Comparison of ENCODE assay signal across 1 cellular context in genomic region chr9:128204858-128205257, GRCh38.
TF ChIP-seq lines count a peak whose summit lies in the region.

No MANE protein-coding gene starts in this region.

TF ChIP-seq in K562, 482 proteins besides CTCF, POLR2A, EP300 and RAD21:
- TF ChIP-seq NFIX (CRISPR knock-in tag; IDR thresholded peaks at IDR 0.05; ENCODE audit: low read depth) (no peak), ZNF124 (CRISPR knock-in tag; IDR thresholded peaks at IDR 0.05) (no peak), ARID1B (IDR thresholded peaks at IDR 0.05) (no peak), EGR1 (conservative IDR thresholded peaks at IDR 0.05) (no peak), TFE3 (CRISPR knock-in tag; IDR thresholded peaks at IDR 0.05) (peak; percentile 75), SMAD3 (CRISPR knock-in tag; conservative IDR thresholded peaks at IDR 0.05) (no peak), DEAF1 (CRISPR knock-in tag; IDR thresholded peaks at IDR 0.05) (no peak), KLF1 (tag; IDR thresholded peaks at IDR 0.05) (no peak), SMARCB1 (IDR thresholded peaks at IDR 0.05; ENCODE audit: insufficient read length, low read depth) (peak; percentile 21), U2AF2 (optimal IDR thresholded peaks at IDR 0.05; ENCODE audit: low read depth, low read length) (no peak), ZFP30 (CRISPR knock-in tag; IDR thresholded peaks at IDR 0.05; ENCODE audit: borderline replicate concordance) (no peak), SP2 (IDR thresholded peaks at IDR 0.05; ENCODE audit: extremely low read depth, low read depth, low read length, poor library complexity, severe bottlenecking) (peak; percentile 1)
